12 cellular contexts compared by ENCODE assay signal in genomic region chr1:109793089-109793485, GRCh38. TPM values are rescaled to one million over a fixed set of nuclear protein-coding genes. Genes with fewer than 3 reads are reported as not detected.
DNase-seq lines count a peak whose midpoint lies in the region; TF ChIP-seq lines count a peak whose summit lies in the region.
"Had no signal": no experiment of that assay in that cellular context is flagged by ENCODE, and none has a peak within 500 bp of the region (broad histone marks: within the 10 kb centered on the region; RNA-seq: fewer than 3 reads in every experiment).

No MANE protein-coding gene starts in this region.

- no peak for DNase-seq in activated naive CD4-positive, alpha-beta T cell treated with anti-CD3 and anti-CD28 coated beads, Interleukin-2, amount 10 ng/mL, durations not matched to agents 7 days and 5 days
- no peak for DNase-seq in activated naive CD4-positive, alpha-beta T cell treated with anti-CD3 and anti-CD28 coated beads, Interleukin-2, amount 50 U/mL, for 16 hours
- DNase-seq in type B pancreatic cell (ENCODE audit: extremely low spot score, unreplicated experiment) (peak; percentile 24), HUDEP-2 (lab: John Stamatoyannopoulos, UW; ENCODE audit: unreplicated experiment in 76 of 76) (no peak), putamen (ENCODE audit: low spot score) (no peak)
- no peak for DNase-seq in stimulated activated CD4-positive, alpha-beta T cell treated with anti-CD3 and anti-CD28 coated beads, Interleukin-12 subunit alpha, Interleukin-12 subunit beta, amount 100 ng/mL, for 4 hours
- DNase-seq: activated B cell treated with CpG ODN at 0.5 μM for 24 hours, NCI-H510A had no signal

- H3K27ac Mint-ChIP-seq in activated naive CD4-positive, alpha-beta T cell treated with anti-CD3 and anti-CD28 coated beads, Interleukin-2, amount 10 ng/mL, durations not matched to agents 7 days and 5 days, result peak overlapping the region; percentile 49
- H3K27ac Mint-ChIP-seq in brain, result peak overlapping the region; percentile 36 to 94 (median 92)
- peak overlapping the region; percentile 66 for H3K27ac Mint-ChIP-seq in type B pancreatic cell
- H3K27ac Mint-ChIP-seq: activated B cell treated with CpG ODN at 0.5 μM for 24 hours had no signal

- no peak overlapping the region for H3K4me3 ChIP-seq in mucosa of stomach (ENCODE audit: low read length)
- H3K4me3 ChIP-seq: cardiac muscle cell had no signal

- peaks cover 79% of the 10 kb centered on the region for H3K4me1 Mint-ChIP-seq in activated naive CD4-positive, alpha-beta T cell treated with anti-CD3 and anti-CD28 coated beads, Interleukin-2, amount 10 ng/mL, durations not matched to agents 7 days and 5 days
- H3K4me1 Mint-ChIP-seq in brain (peaks cover 56% of the 10 kb centered on the region), type B pancreatic cell (ENCODE audit: unreplicated experiment) (peaks cover 44% of the 10 kb centered on the region)

- H3K4me1 ChIP-seq in mucosa of stomach (ENCODE audit: control insufficient read depth, insufficient read depth, low read length), result peaks cover 73% of the 10 kb centered on the region

- CTCF ChIA-PET in activated naive CD4-positive, alpha-beta T cell treated with anti-CD3 and anti-CD28 coated beads, Interleukin-2, amount 10 ng/mL, durations not matched to agents 7 days and 5 days (lab: Charles Lee), result interaction anchor here (1.3 to 4.9 kb wide), 4 partner anchors 9 to 191 kb away, joined by 4 to 44 read pairs (median 14); partner anchors contain the start of gene AHCYL1

- H3K36me3 ChIP-seq in mucosa of stomach (ENCODE audit: control insufficient read depth, insufficient read depth, low read length), result no peaks in the 10 kb centered on the region
- H3K36me3 ChIP-seq: cardiac muscle cell had no signal

- no peaks in the 10 kb centered on the region for H3K36me3 Mint-ChIP-seq in activated naive CD4-positive, alpha-beta T cell treated with anti-CD3 and anti-CD28 coated beads, Interleukin-2, amount 10 ng/mL, durations not matched to agents 7 days and 5 days
- H3K36me3 Mint-ChIP-seq in brain, result no peaks in the 10 kb centered on the region
- H3K36me3 Mint-ChIP-seq in type B pancreatic cell, result no peaks in the 10 kb centered on the region

- no peaks in the 10 kb centered on the region for H3K9me3 ChIP-seq in mucosa of stomach (ENCODE audit: control insufficient read depth, low read length)

- H3K4me3 Mint-ChIP-seq in activated naive CD4-positive, alpha-beta T cell treated with anti-CD3 and anti-CD28 coated beads, Interleukin-2, amount 10 ng/mL, durations not matched to agents 7 days and 5 days, result no peak overlapping the region
- H3K4me3 Mint-ChIP-seq in brain (peak overlapping the region in 1 of 5 experiments; percentile 39), type B pancreatic cell (no peak overlapping the region)
- H3K4me3 Mint-ChIP-seq: activated B cell treated with CpG ODN at 0.5 μM for 24 hours had no signal

- H3K9me3 Mint-ChIP-seq in activated naive CD4-positive, alpha-beta T cell treated with anti-CD3 and anti-CD28 coated beads, Interleukin-2, amount 10 ng/mL, durations not matched to agents 7 days and 5 days, result no peaks in the 10 kb centered on the region
- H3K9me3 Mint-ChIP-seq in brain, result no peaks in the 10 kb centered on the region
- H3K9me3 Mint-ChIP-seq in type B pancreatic cell, result no peaks in the 10 kb centered on the region
- H3K9me3 Mint-ChIP-seq: activated B cell treated with CpG ODN at 0.5 μM for 24 hours had no signal

- H3K9ac ChIP-seq in mucosa of stomach (ENCODE audit: low read length), result peak overlapping the region; percentile 16

- no peaks in the 10 kb centered on the region for H3K27me3 ChIP-seq in mucosa of stomach (ENCODE audit: control insufficient read depth, insufficient read depth, low read length)
- H3K27me3 ChIP-seq: cardiac muscle cell had no signal

- no peak for TF ChIP-seq CTCF in brain (conservative IDR thresholded peaks at IDR 0.05)
- no peak for TF ChIP-seq CTCF in type B pancreatic cell (conservative IDR thresholded peaks at IDR 0.05)

- H3K27me3 Mint-ChIP-seq in activated naive CD4-positive, alpha-beta T cell treated with anti-CD3 and anti-CD28 coated beads, Interleukin-2, amount 10 ng/mL, durations not matched to agents 7 days and 5 days, result no peaks in the 10 kb centered on the region
- H3K27me3 Mint-ChIP-seq in brain (peaks cover 4% of the 10 kb centered on the region), type B pancreatic cell (no peaks in the 10 kb centered on the region)

RNA-seq across cellular contexts. Expression of gene EPS8L3, which starts 29.4 kb away (rescaled TPM):
- polyA plus RNA-seq in brain (ENCODE audit: insufficient read depth, low read depth, low replicate concordance), result not detected
- total RNA-seq in type B pancreatic cell (ENCODE audit: low replicate concordance), result 9.9 and 19.1 TPM in 2 replicates
- total RNA-seq: activated B cell treated with CpG ODN at 0.5 μM for 24 hours, cardiac muscle cell had no signal

RNA-seq across cellular contexts. Expression of gene GSTM3, which starts 52.2 kb away (rescaled TPM):
- polyA plus RNA-seq in brain (ENCODE audit: insufficient read depth, low read depth, low replicate concordance), result 107 TPM
- total RNA-seq in type B pancreatic cell (ENCODE audit: low replicate concordance), result 32.9 and 78.4 TPM in 2 replicates
- total RNA-seq: HT-29 had no signal
